In genomic region chr6:111805511-111806181, GRCh38 we compare ENCODE assay signal across 8 cellular contexts.
DNase-seq lines count a peak whose midpoint lies in the region; ATAC-seq and TF ChIP-seq lines count a peak whose summit lies in the region.

No MANE protein-coding gene starts in this region.

- H3K4me1 ChIP-seq in Peyer's patch (peaks cover 0 to 19% (median 14%) of the 10 kb centered on the region in 4 donors), endodermal cell (ENCODE audit: control insufficient read depth, insufficient read depth, low read length) (peaks cover 2% of the 10 kb centered on the region)

- ATAC-seq in GM18508 (IDR thresholded peaks at IDR 0.05; ENCODE audit: insufficient read depth, unreplicated experiment) (peak; percentile 41), HG02610 (IDR thresholded peaks at IDR 0.05; ENCODE audit: unreplicated experiment) (peak; percentile 49), esophagus mucosa (no peak)

- H3K36me3 Mint-ChIP-seq in endodermal cell (ENCODE audit: low read depth) = no peaks in the 10 kb centered on the region

- 90 to 95% methylated on average over 3 to 7 of the region's 7 CpGs for WGBS in endodermal cell (ENCODE audit: insufficient coverage in 1 of 2, insufficient read length in 1 of 2), 2 experiments

- H3K9ac ChIP-seq in endodermal cell (ENCODE audit: extremely low read depth, low read length, poor library complexity, severe bottlenecking) = no peak overlapping the region

- H3K9me3 ChIP-seq in Peyer's patch (no peaks in the 10 kb centered on the region), endodermal cell (ENCODE audit: control insufficient read depth, low read length) (no peaks in the 10 kb centered on the region)

- H3K27me3 ChIP-seq in Peyer's patch (no peaks in the 10 kb centered on the region), brain microvascular endothelial cell (replicated peaks) (no peaks in the 10 kb centered on the region), endodermal cell (ENCODE audit: control insufficient read depth, insufficient read depth, low read length, poor library complexity, severe bottlenecking) (no peaks in the 10 kb centered on the region)

- no peaks in the 10 kb centered on the region for H3K9me3 Mint-ChIP-seq in endodermal cell

- DNase-seq in Peyer's patch (no peak), brain microvascular endothelial cell (peak; percentile 67), skeletal muscle cell (ENCODE audit: low read depth) (peak; percentile 60), endodermal cell (no peak), NCI-H1436 treated with DMSO at 0.1 percent for 48 hours (lab: John Stamatoyannopoulos, UW) (no peak)

- TF ChIP-seq POLR2A in Peyer's patch (IDR thresholded peaks at IDR 0.05) = no peak

- H3K27ac ChIP-seq in Peyer's patch (peak overlapping the region; percentile 55 to 79 (median 70)), brain microvascular endothelial cell (peak overlapping the region; percentile 77), endodermal cell (ENCODE audit: low read depth, low read length) (no peak overlapping the region)

- no peak for TF ChIP-seq CTCF in Peyer's patch (IDR thresholded peaks at IDR 0.05)
- no peak for TF ChIP-seq CTCF in brain microvascular endothelial cell (IDR thresholded peaks at IDR 0.05; ENCODE audit: low read depth, low read length, missing control alignments)
- TF ChIP-seq CTCF in endodermal cell (conservative IDR thresholded peaks at IDR 0.05) = no peak

- in situ Hi-C loops in brain microvascular endothelial cell (cut with HindIII; ENCODE audit: low pct_ligation_motif_present, low sequenced_read_pairs) = no loop called here

- no peaks in the 10 kb centered on the region for H3K27me3 Mint-ChIP-seq in endodermal cell (ENCODE audit: insufficient read depth)

- no peaks in the 10 kb centered on the region for H3K36me3 ChIP-seq in Peyer's patch
- H3K36me3 ChIP-seq in brain microvascular endothelial cell (replicated peaks) = no peaks in the 10 kb centered on the region
- H3K36me3 ChIP-seq in endodermal cell (ENCODE audit: control insufficient read depth, insufficient read depth, low read length) = no peaks in the 10 kb centered on the region

- no peak overlapping the region for H3K4me3 Mint-ChIP-seq in endodermal cell

- H3K4me1 Mint-ChIP-seq in endodermal cell = peaks cover 12% of the 10 kb centered on the region

- no peak overlapping the region for H3K27ac Mint-ChIP-seq in endodermal cell

- H3K4me3 ChIP-seq in Peyer's patch = no peak overlapping the region
- H3K4me3 ChIP-seq in brain microvascular endothelial cell (ENCODE audit: low read depth, low read length) = peak overlapping the region; percentile 20
- no peak overlapping the region for H3K4me3 ChIP-seq in skeletal muscle cell (ENCODE audit: low read depth, low read length)
- H3K4me3 ChIP-seq in endodermal cell (ENCODE audit: low read length) = no peak overlapping the region

Comparison
In these comparisons a context has a peak if more than half of its experiments do, and no peak if none do; other contexts are left out.
1. DNase-seq: peak in brain microvascular endothelial cell (single experiment) and skeletal muscle cell (single experiment); none in Peyer's patch (0 of 3), endodermal cell (single experiment) and NCI-H1436 treated with DMSO at 0.1 percent for 48 hours (single experiment).